Comparison of ENCODE assay signal across 17 cellular contexts in genomic region chr15:93866996-93867395, GRCh38.
DNase-seq lines count a peak whose midpoint lies in the region; ATAC-seq and TF ChIP-seq lines count a peak whose summit lies in the region.
"Had no signal": no experiment of that assay in that cellular context is flagged by ENCODE, and none has a peak within 500 bp of the region (broad histone marks: within the 10 kb centered on the region; RNA-seq: fewer than 3 reads in every experiment).

No MANE protein-coding gene starts in this region.

- DNase-seq in SK-N-SH = no peak
- DNase-seq in left ventricle myocardium superior = no peak
- DNase-seq in sciatic nerve (ENCODE audit: low spot score) = no peak
- no peak for DNase-seq in activated T-helper 2 cell treated with anti-CD3 and anti-CD28 coated beads, Interferon-gamma antibody, Interleukin-2, Interleukin-4, amounts not matched to agents 10 μg/mL and 5 μg/mL and 100 μg/mL, durations not matched to agents 14 hours and 24 hours and 36 hours (ENCODE audit: low spot score)
- DNase-seq in COLO829 (ENCODE audit: low spot score) = no peak
- DNase-seq: 8988T; AML-193; Calu3; CD4-positive, CD25-positive, alpha-beta regulatory T cell; DMS 273 treated with DMSO at 0.1 percent for 48 hours; GM23248 had no signal

- intact Hi-C loops in left ventricle myocardium superior (cut with micrococcal nuclease) = no loop called here
- intact Hi-C loops in sciatic nerve (cut with DNase I) = no loop called here
- intact Hi-C loops in activated T-helper 2 cell treated with anti-CD3 and anti-CD28 coated beads, Interferon-gamma antibody, Interleukin-2, Interleukin-4, amounts not matched to agents 10 μg/mL and 5 μg/mL and 100 μg/mL, durations not matched to agents 14 hours and 24 hours and 36 hours (cut with micrococcal nuclease) = no loop called here

- no peaks in the 10 kb centered on the region for H3K79me2 ChIP-seq in SK-N-SH (ENCODE audit: insufficient read depth)

- no peaks in the 10 kb centered on the region for H4K20me1 ChIP-seq in SK-N-SH (ENCODE audit: insufficient read depth)
- no peaks in the 10 kb centered on the region for H4K20me1 ChIP-seq in BLaER1 treated with 17β-estradiol and CSF1 and Interleukin-3, amounts not matched to agents 10 nM and 100 nM
- H4K20me1 ChIP-seq: BLaER1 had no signal

- no peak for TF ChIP-seq EP300 in SK-N-SH (IDR thresholded peaks at IDR 0.05; ENCODE audit: borderline replicate concordance in 1 of 2, low read depth in 1 of 2, low read length in 1 of 2)

- no peak overlapping the region for H3K4me3 ChIP-seq in SK-N-SH (ENCODE audit: low read depth in 2 of 2, low read length in 1 of 2)
- H3K4me3 ChIP-seq in BLaER1 treated with 17β-estradiol and CSF1 and Interleukin-3, amounts not matched to agents 10 nM and 100 nM = no peak overlapping the region
- H3K4me3 ChIP-seq: BLaER1, GM12878, GM23248 had no signal

- POLR2A ChIA-PET in SK-N-SH (lab: Yijun Ruan, JAX) = no interaction called here

- H3K27ac ChIP-seq in SK-N-SH (ENCODE audit: low read depth in 2 of 2, low read length in 1 of 2) = no peak overlapping the region
- H3K27ac ChIP-seq in BLaER1 treated with 17β-estradiol and CSF1 and Interleukin-3, amounts not matched to agents 10 nM and 100 nM = peak overlapping the region in 3 of 11 experiments; percentile 63 to 83 (median 80); a peak in 7 of 22 replicates
- H3K27ac ChIP-seq: BLaER1, GM23248 had no signal

- no peaks in the 10 kb centered on the region for H3K9me2 ChIP-seq in SK-N-SH

- 38% methylated on average over 1 of the region's 1 CpG for WGBS in SK-N-SH (ENCODE audit: low lambda C conversion rate)

- H3K36me3 Mint-ChIP-seq in activated T-helper 2 cell treated with anti-CD3 and anti-CD28 coated beads, Interferon-gamma antibody, Interleukin-2, Interleukin-4, amounts not matched to agents 10 μg/mL and 5 μg/mL and 100 μg/mL, durations not matched to agents 14 hours and 24 hours and 36 hours (ENCODE audit: low read depth) = no peaks in the 10 kb centered on the region
- H3K36me3 Mint-ChIP-seq: CD4-positive, CD25-positive, alpha-beta regulatory T cell had no signal

- no peak overlapping the region for H3K4me2 ChIP-seq in SK-N-SH
- H3K4me2 ChIP-seq in BLaER1 treated with 17β-estradiol and CSF1 and Interleukin-3, amounts not matched to agents 10 nM and 100 nM = peak overlapping the region in 8 of 11 experiments; percentile 4 to 52 (median 41); a peak in 12 of 22 replicates
- H3K4me2 ChIP-seq: BLaER1 had no signal

- CTCF ChIA-PET in SK-N-SH (lab: Yijun Ruan, JAX) = interaction anchor here (1.0 kb wide), 1 partner anchor 779 kb away, joined by 3 read pairs; no protein-coding TSS in a partner anchor

- H3K27me3 Mint-ChIP-seq in activated T-helper 2 cell treated with anti-CD3 and anti-CD28 coated beads, Interferon-gamma antibody, Interleukin-2, Interleukin-4, amounts not matched to agents 10 μg/mL and 5 μg/mL and 100 μg/mL, durations not matched to agents 14 hours and 24 hours and 36 hours (ENCODE audit: low read depth) = peaks cover 19% of the 10 kb centered on the region

- no peak overlapping the region for H2AFZ ChIP-seq in SK-N-SH (ENCODE audit: low read depth)
- H2AFZ ChIP-seq: GM23248 had no signal

- H3K36me3 ChIP-seq in SK-N-SH (replicated peaks in 1 of 2; ENCODE audit: control insufficient read depth in 1 of 2, insufficient read depth in 2 of 2, low read length in 1 of 2) = no peaks in the 10 kb centered on the region
- H3K36me3 ChIP-seq in BLaER1 treated with 17β-estradiol and CSF1 and Interleukin-3, amounts not matched to agents 10 nM and 100 nM = no peaks in the 10 kb centered on the region
- H3K36me3 ChIP-seq: BLaER1 had no signal

- no peaks in the 10 kb centered on the region for H3F3A ChIP-seq in SK-N-SH (replicated peaks; ENCODE audit: insufficient read depth)

- no peaks in the 10 kb centered on the region for H3K9me3 ChIP-seq in SK-N-SH
- H3K9me3 ChIP-seq in BLaER1 treated with 17β-estradiol and CSF1 and Interleukin-3, amounts not matched to agents 10 nM and 100 nM (replicated peaks in 1 of 11) = peaks cover 0 to 24% (median 14%) of the 10 kb centered on the region in 11 experiments; a peak in 14 of 22 replicates
- H3K9me3 ChIP-seq: BLaER1 had no signal

- no peaks in the 10 kb centered on the region for H3K9me3 Mint-ChIP-seq in activated T-helper 2 cell treated with anti-CD3 and anti-CD28 coated beads, Interferon-gamma antibody, Interleukin-2, Interleukin-4, amounts not matched to agents 10 μg/mL and 5 μg/mL and 100 μg/mL, durations not matched to agents 14 hours and 24 hours and 36 hours

- TF ChIP-seq RAD21 in SK-N-SH (IDR thresholded peaks at IDR 0.05; ENCODE audit: low read length) = no peak

- peaks cover 0 to 10% of the 10 kb centered on the region in 2 experiments; a peak in 2 of 4 replicates for H3K4me1 ChIP-seq in SK-N-SH (ENCODE audit: control insufficient read depth in 1 of 2, insufficient read depth in 2 of 2, low read depth in 1 of 2, low read length in 1 of 2)
- peaks cover 21 to 44% (median 41%) of the 10 kb centered on the region in 10 experiments for H3K4me1 ChIP-seq in BLaER1 treated with 17β-estradiol and CSF1 and Interleukin-3, amounts not matched to agents 10 nM and 100 nM

- H3K4me1 Mint-ChIP-seq in activated T-helper 2 cell treated with anti-CD3 and anti-CD28 coated beads, Interferon-gamma antibody, Interleukin-2, Interleukin-4, amounts not matched to agents 10 μg/mL and 5 μg/mL and 100 μg/mL, durations not matched to agents 14 hours and 24 hours and 36 hours (ENCODE audit: low read depth) = peaks cover 5% of the 10 kb centered on the region
- H3K4me1 Mint-ChIP-seq: CD4-positive, CD25-positive, alpha-beta regulatory T cell had no signal

- H3K4me3 Mint-ChIP-seq in activated T-helper 2 cell treated with anti-CD3 and anti-CD28 coated beads, Interferon-gamma antibody, Interleukin-2, Interleukin-4, amounts not matched to agents 10 μg/mL and 5 μg/mL and 100 μg/mL, durations not matched to agents 14 hours and 24 hours and 36 hours (ENCODE audit: low read depth) = no peak overlapping the region
- H3K4me3 Mint-ChIP-seq: CD4-positive, CD25-positive, alpha-beta regulatory T cell had no signal

- no peak overlapping the region for H3K9ac ChIP-seq in SK-N-SH
- no peak overlapping the region for H3K9ac ChIP-seq in BLaER1 treated with 17β-estradiol and CSF1 and Interleukin-3, amounts not matched to agents 10 nM and 100 nM
- H3K9ac ChIP-seq: BLaER1, GM23248 had no signal

- H3K27me3 ChIP-seq in SK-N-SH (ENCODE audit: insufficient read depth) = no peaks in the 10 kb centered on the region
- H3K27me3 ChIP-seq in BLaER1 treated with 17β-estradiol and CSF1 and Interleukin-3, amounts not matched to agents 10 nM and 100 nM = no peaks in the 10 kb centered on the region
- H3K27me3 ChIP-seq: BLaER1 had no signal

- no peak overlapping the region for H3K27ac Mint-ChIP-seq in activated T-helper 2 cell treated with anti-CD3 and anti-CD28 coated beads, Interferon-gamma antibody, Interleukin-2, Interleukin-4, amounts not matched to agents 10 μg/mL and 5 μg/mL and 100 μg/mL, durations not matched to agents 14 hours and 24 hours and 36 hours
- H3K27ac Mint-ChIP-seq: CD4-positive, CD25-positive, alpha-beta regulatory T cell had no signal

- TF ChIP-seq CTCF in SK-N-SH (IDR thresholded peaks at IDR 0.05) = no peak

- ATAC-seq in SK-N-SH treated with all-trans-retinoic acid at 6 μM for 48 hours = no peak
- ATAC-seq in left ventricle myocardium superior = peak; percentile 79
- ATAC-seq in sciatic nerve = peak; percentile 89
- ATAC-seq: GM12878, HCT116, HepG2 had no signal

TF ChIP-seq in SK-N-SH treated with all-trans-retinoic acid at 6 μM for 48 hours, 23 proteins besides CTCF, POLR2A, EP300 and RAD21:
- no peak for TF ChIP-seq ZFP3 (CRISPR knock-in tag; IDR thresholded peaks at IDR 0.05)
- peak; percentile 54; the same call in 1 of the 2 replicates for TF ChIP-seq TCF4 (CRISPR knock-in tag; IDR thresholded peaks at IDR 0.05; ENCODE audit: borderline replicate concordance)

TF ChIP-seq in SK-N-SH, 30 proteins besides CTCF, POLR2A, EP300 and RAD21:
- TF ChIP-seq TCF12 (IDR thresholded peaks at IDR 0.05) (no peak), RCOR1 (IDR thresholded peaks at IDR 0.05; ENCODE audit: low read length) (no peak), JUND (IDR thresholded peaks at IDR 0.05) (no peak), EZH2phosphoT487 (IDR thresholded peaks at IDR 0.05; ENCODE audit: borderline replicate concordance, low read depth) (no peak), NRF1 (IDR thresholded peaks at IDR 0.05; ENCODE audit: low read depth, low read length) (no peak), FOSL2 (IDR thresholded peaks at IDR 0.05; ENCODE audit: borderline replicate concordance, low read depth) (no peak), POLR2AphosphoS5 (IDR thresholded peaks at IDR 0.05; ENCODE audit: low read depth, low read length) (no peak), YY1 (IDR thresholded peaks at IDR 0.05; ENCODE audit: low read depth) (no peak), SMC3 (IDR thresholded peaks at IDR 0.05; ENCODE audit: low read depth, low read length) (no peak), ZBTB33 (IDR thresholded peaks at IDR 0.05; ENCODE audit: borderline replicate concordance, low read depth) (no peak)
- TF ChIP-seq, protein P1, sequence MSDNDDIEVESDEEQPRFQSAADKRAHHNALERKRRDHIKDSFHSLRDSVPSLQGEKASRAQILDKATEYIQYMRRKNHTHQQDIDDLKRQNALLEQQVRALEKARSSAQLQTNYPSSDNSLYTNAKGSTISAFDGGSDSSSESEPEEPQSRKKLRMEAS (IDR thresholded peaks at IDR 0.05; ENCODE audit: low read depth) = no peak
